ENCODE assay signal across 23 cellular contexts in the genomic region with DNA sequence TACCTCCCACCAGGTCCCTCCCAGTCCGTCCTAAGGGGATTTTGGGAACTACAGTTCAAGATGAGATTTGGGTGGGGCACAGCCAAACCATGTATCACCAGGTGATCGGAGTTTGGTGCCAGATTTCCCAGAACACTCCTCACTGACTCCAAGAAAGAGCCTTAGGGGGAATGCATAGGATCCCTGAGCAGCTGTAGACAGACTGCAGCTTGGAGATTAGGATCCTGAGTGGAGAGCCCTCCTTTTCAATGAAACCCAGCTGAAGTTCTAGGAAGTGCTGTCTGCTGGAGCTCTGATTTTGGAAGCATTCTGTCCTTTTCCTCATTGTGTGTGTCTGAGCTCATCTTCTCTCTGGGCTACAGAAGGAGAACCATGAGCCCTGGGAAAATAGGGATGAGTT. TPM values are rescaled to one million over a fixed set of nuclear protein-coding genes. Genes with fewer than 3 reads are reported as not detected.
"Had no signal": no experiment of that assay in that cellular context is flagged by ENCODE, and none has a peak within 500 bp of the region (broad histone marks: within the 10 kb centered on the region; RNA-seq: fewer than 3 reads in every experiment).

No MANE protein-coding gene starts in this region.

- H3K27ac ChIP-seq: KMS-11, PC-9, RWPE1, SJCRH30, SK-N-MC had no signal

- ATAC-seq: Panc1, Right ventricle myocardium inferior, SK-N-SH treated with all-trans-retinoic acid at 6 μM for 48 hours had no signal

- H3K9ac ChIP-seq: KMS-11 had no signal

- H3K36me3 ChIP-seq: SJCRH30 had no signal

- H3K27me3 ChIP-seq: SJCRH30 had no signal

- H2AFZ ChIP-seq: PC-9 had no signal

- H3K4me3 ChIP-seq: PC-9, SJCRH30, SK-N-MC had no signal

- FAIRE-seq: RCC 7860 had no signal

- H3K4me2 ChIP-seq: KMS-11, PC-9 had no signal

- DNase-seq: Karpas-422, MM.1S, MV-4-11, NCI-H1105, NCI-H1417 treated with DMSO at 0.1 percent for 48 hours, NCI-H1436 treated with DMSO at 0.1 percent for 48 hours, NCI-H2081, NCI-H2227 treated with DMSO at 0.1 percent for 48 hours, NCI-H524 treated with DMSO at 0.1 percent for 48 hours, NCI-H526 treated with DMSO at 0.1 percent for 48 hours, NCI-H774, PC-9, SIG-M5 had no signal

- H3K9me3 ChIP-seq: SJCRH30 had no signal

RNA-seq across cellular contexts. Expression of gene FHAD1, which starts 40.6 kb away (rescaled TPM):
- total RNA-seq: MCF 10A, OCI-LY7, Right ventricle myocardium inferior had no signal
